19 cellular contexts compared by ENCODE assay signal in the genomic region with DNA sequence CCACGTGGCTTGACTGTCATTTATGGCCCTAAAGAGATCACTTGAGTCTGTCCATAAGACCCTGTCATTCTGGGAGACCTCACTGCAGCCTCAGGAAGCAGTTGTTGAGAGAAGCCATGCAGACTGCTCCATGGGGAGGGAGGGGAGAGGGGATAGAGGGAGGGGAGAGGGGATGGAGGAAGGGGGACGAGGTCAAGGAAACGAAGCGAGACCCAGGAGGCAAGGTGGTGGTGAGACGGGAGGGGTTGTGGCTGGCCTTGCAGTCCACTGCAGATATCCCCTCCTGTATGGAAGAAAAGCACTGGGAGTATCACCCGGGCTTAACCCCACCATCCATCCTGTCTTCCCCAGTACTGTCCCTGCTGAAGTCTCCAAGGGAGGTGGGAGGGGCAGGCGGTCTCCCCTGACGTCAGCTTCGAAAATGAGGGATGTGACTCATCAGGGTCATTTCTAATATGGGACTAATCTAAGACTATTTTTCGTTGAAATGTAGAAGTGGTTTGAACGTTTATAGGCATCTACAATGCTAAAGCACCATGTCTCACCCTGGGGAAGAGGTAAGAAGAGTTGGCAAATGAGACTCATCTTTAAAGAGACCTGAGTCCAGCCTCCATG. TPM values are rescaled to one million over a fixed set of nuclear protein-coding genes. Genes with fewer than 3 reads are reported as not detected.
A peak's percentile ranks its signal among the peaks of the same experiment; 100 is the strongest.
DNase-seq lines count a peak whose midpoint lies in the region; ATAC-seq lines count a peak whose summit lies in the region.
"Had no signal": no experiment of that assay in that cellular context is flagged by ENCODE, and none has a peak within 500 bp of the region (broad histone marks: within the 10 kb centered on the region; RNA-seq: fewer than 3 reads in every experiment).

No MANE protein-coding gene starts in this region.

- H3K36me3 ChIP-seq in HUES48 (ENCODE audit: control insufficient read depth, insufficient read depth, low read length) = no peaks in the 10 kb centered on the region
- no peaks in the 10 kb centered on the region for H3K36me3 ChIP-seq in iPS-20b (ENCODE audit: insufficient read depth, low read depth, low read length)
- H3K36me3 ChIP-seq: lower lobe of right lung, suprapubic skin had no signal

- H3K9ac ChIP-seq in HUES48 (ENCODE audit: low read depth, low read length) (no peak overlapping the region), iPS-20b (ENCODE audit: low read depth, low read length) (no peak overlapping the region)

- intact Hi-C loops in cardiac septum (cut with DNase I) = no loop called here

- H3K4me3 ChIP-seq in HUES48 (ENCODE audit: low read depth, low read length) (peak overlapping the region; percentile 34), iPS-20b (ENCODE audit: low read length) (peak overlapping the region; percentile 49; the same call in 1 of the 2 replicates)
- H3K4me3 ChIP-seq: lower lobe of right lung, smooth muscle cell, suprapubic skin had no signal

- H3K4me1 ChIP-seq in HUES48 (ENCODE audit: control insufficient read depth, insufficient read depth, low read length) (peaks cover 51% of the 10 kb centered on the region), iPS-20b (ENCODE audit: insufficient read depth, low read length) (peaks cover 4% of the 10 kb centered on the region; the same call in 1 of the 2 replicates)

- ATAC-seq in GM19328 (IDR thresholded peaks at IDR 0.05; ENCODE audit: unreplicated experiment) (no peak), GM21619 (IDR thresholded peaks at IDR 0.05; ENCODE audit: unreplicated experiment) (no peak)
- ATAC-seq: lower lobe of right lung had no signal

- peaks cover 93% of the 10 kb centered on the region for H3K27me3 ChIP-seq in HUES48 (ENCODE audit: control insufficient read depth, insufficient read depth, low read length)
- peaks cover 50% of the 10 kb centered on the region for H3K27me3 ChIP-seq in iPS-20b (ENCODE audit: insufficient read depth, low read length)
- H3K27me3 ChIP-seq: suprapubic skin had no signal

- H3K27ac ChIP-seq in HUES48 (ENCODE audit: low read depth, low read length) = no peak overlapping the region
- no peak overlapping the region for H3K27ac ChIP-seq in iPS-20b (ENCODE audit: low read length)
- H3K27ac ChIP-seq: lower lobe of right lung, suprapubic skin had no signal

- no peaks in the 10 kb centered on the region for H3K9me3 ChIP-seq in HUES48 (ENCODE audit: control insufficient read depth, insufficient read depth, low read length)
- no peaks in the 10 kb centered on the region for H3K9me3 ChIP-seq in iPS-20b (ENCODE audit: insufficient read depth, low read depth, low read length)
- H3K9me3 ChIP-seq: lower lobe of right lung, suprapubic skin had no signal

- DNase-seq in EL = peak; percentile 45
- DNase-seq in SK-N-DZ (ENCODE audit: low spot score) = peak; percentile 48
- DNase-seq in cardiac septum (ENCODE audit: low spot score) = no peak
- DNase-seq: activated CD4-positive, alpha-beta T cell treated with anti-CD3 and anti-CD28 coated beads, Interleukin-2, amount 50 U/mL, for 1 hour; anterior cingulate cortex; Calu3; foreskin melanocyte; lower lobe of right lung; NCI-H1105 treated with DMSO at 0.1 percent for 48 hours; NCI-H82; SW 1271 had no signal

RNA-seq across cellular contexts. Expression of a gene that starts 5.6 kb away (rescaled TPM):
- 5.1 and 7.9 TPM in 2 replicates for polyA plus RNA-seq in SK-N-DZ (2014; cell fraction: cytosol; rRNA removed)
- 4.1 and 9.3 TPM in 2 replicates for polyA plus RNA-seq in SK-N-DZ (2014; cell fraction: nucleus; rRNA removed)
- 0.48 TPM for total RNA-seq in cardiac septum
- total RNA-seq: Calu3, myocyte had no signal
- polyA plus RNA-seq: smooth muscle cell had no signal

RNA-seq across cellular contexts. Expression of a gene that starts 55.0 kb away (rescaled TPM):
- polyA plus RNA-seq in SK-N-DZ (2014; cell fraction: cytosol; rRNA removed) = 16.3 and 18.8 TPM in 2 replicates
- polyA plus RNA-seq in SK-N-DZ (2014; cell fraction: nucleus; rRNA removed) = 10.0 and 13.3 TPM in 2 replicates
- 6.5 TPM for total RNA-seq in cardiac septum

RNA-seq across cellular contexts. Expression of a gene that starts 56.3 kb away (rescaled TPM):
- polyA plus RNA-seq in SK-N-DZ (2014; cell fraction: cytosol; rRNA removed) = not detected in 2 replicates
- polyA plus RNA-seq in SK-N-DZ (2014; cell fraction: nucleus; rRNA removed) = not detected in 2 replicates
- total RNA-seq in cardiac septum = 16.9 TPM
- total RNA-seq: Calu3, lower lobe of right lung, smooth muscle cell, suprapubic skin had no signal
- polyA plus RNA-seq: IgD-negative memory B cell, smooth muscle cell had no signal
